ENCODE assay signal across 29 cellular contexts in genomic region chr3:60603860-60604259, GRCh38.
"Had no signal": no experiment of that assay in that cellular context is flagged by ENCODE, and none has a peak within 500 bp of the region (broad histone marks: within the 10 kb centered on the region; RNA-seq: fewer than 3 reads in every experiment).

No MANE protein-coding gene starts in this region.

- H3K4me3 ChIP-seq: esophagus squamous epithelium, mucosa of descending colon, pancreas, right lobe of liver, smooth muscle cell, suprapubic skin, transverse colon, vagina had no signal

- H3K9me3 ChIP-seq: esophagus squamous epithelium, mucosa of descending colon, neutrophil, pancreas, right lobe of liver, suprapubic skin, transverse colon, vagina had no signal

- H3K27ac Mint-ChIP-seq: effector memory CD8-positive, alpha-beta T cell; mesothelial cell of epicardium; naive B cell; natural killer cell treated with Interleukin-12 subunit alpha and Interleukin-12 subunit beta and Interleukin-15 and Interleukin-18, amount 100 ng/mL, for 72 hours; stimulated activated naive CD8-positive, alpha-beta T cell treated with anti-CD3 and anti-CD28 coated beads, Interleukin-15, amount 100 ng/mL, for 72 hours had no signal

- H3K36me3 ChIP-seq: esophagus squamous epithelium, neutrophil, pancreas, right lobe of liver, suprapubic skin, transverse colon, vagina had no signal

- ATAC-seq: effector memory CD8-positive, alpha-beta T cell; left lobe of liver; mucosa of descending colon; natural killer cell treated with Interleukin-12 subunit alpha and Interleukin-12 subunit beta and Interleukin-15 and Interleukin-18, amount 100 ng/mL, for 72 hours; pancreas; right lobe of liver; stimulated activated naive CD8-positive, alpha-beta T cell treated with anti-CD3 and anti-CD28 coated beads, Interleukin-15, amount 100 ng/mL, for 72 hours had no signal

- H3K27ac ChIP-seq: esophagus squamous epithelium, neutrophil, pancreas, right lobe of liver, suprapubic skin, transverse colon, vagina had no signal

- H3K4me1 ChIP-seq: pancreas, suprapubic skin, transverse colon, vagina had no signal

- H3K36me3 Mint-ChIP-seq: immature natural killer cell; mesothelial cell of epicardium; naive B cell; natural killer cell treated with Interleukin-12 subunit alpha and Interleukin-12 subunit beta and Interleukin-15 and Interleukin-18, amount 100 ng/mL, for 72 hours had no signal

- H3K4me1 Mint-ChIP-seq: neural crest cell had no signal

- H3K27me3 ChIP-seq: esophagus squamous epithelium, neutrophil, pancreas, right lobe of liver, suprapubic skin, transverse colon, vagina had no signal

- DNase-seq: cortex of kidney; effector memory CD8-positive, alpha-beta T cell; erythroblast; esophagus squamous epithelium; foreskin melanocyte; glutamatergic neuron; hypothalamus; immature natural killer cell; mesenchymal stem cell; mucosa of descending colon; naive B cell; pancreas; retina; right lobe of liver; stimulated activated CD4-positive, alpha-beta T cell treated with anti-CD3 and anti-CD28 coated beads, Interleukin-12 subunit alpha, Interleukin-12 subunit beta, amount 100 ng/mL, for 4 hours; stimulated activated CD4-positive, alpha-beta T cell treated with anti-CD3 and anti-CD28 coated beads, Interleukin-1b, Interleukin-23, amount 100 ng/mL, for 48 hours; stimulated activated CD4-positive, alpha-beta T cell treated with anti-CD3 and anti-CD28 coated beads, Interleukin-4, amount 100 ng/mL, for 1 hour; stimulated activated CD8-positive, alpha-beta memory T cell treated with anti-CD3 and anti-CD28 coated beads, Interleukin-4, amount 100 ng/mL, for 48 hours; stimulated activated naive CD4-positive, alpha-beta T cell; stimulated activated naive CD8-positive, alpha-beta T cell treated with anti-CD3 and anti-CD28 coated beads, Interleukin-15, amount 100 ng/mL, for 72 hours; transverse colon had no signal

- H3K27me3 Mint-ChIP-seq: effector memory CD8-positive, alpha-beta T cell; naive B cell; natural killer cell treated with Interleukin-12 subunit alpha and Interleukin-12 subunit beta and Interleukin-15 and Interleukin-18, amount 100 ng/mL, for 72 hours; stimulated activated naive CD8-positive, alpha-beta T cell treated with anti-CD3 and anti-CD28 coated beads, Interleukin-15, amount 100 ng/mL, for 72 hours had no signal

- H3K4me3 Mint-ChIP-seq: mesothelial cell of epicardium; naive B cell; natural killer cell treated with Interleukin-12 subunit alpha and Interleukin-12 subunit beta and Interleukin-15 and Interleukin-18, amount 100 ng/mL, for 72 hours; neural crest cell; stimulated activated naive CD8-positive, alpha-beta T cell treated with anti-CD3 and anti-CD28 coated beads, Interleukin-15, amount 100 ng/mL, for 72 hours had no signal
